ENCODE assay signal across 8 cellular contexts in the genomic region with DNA sequence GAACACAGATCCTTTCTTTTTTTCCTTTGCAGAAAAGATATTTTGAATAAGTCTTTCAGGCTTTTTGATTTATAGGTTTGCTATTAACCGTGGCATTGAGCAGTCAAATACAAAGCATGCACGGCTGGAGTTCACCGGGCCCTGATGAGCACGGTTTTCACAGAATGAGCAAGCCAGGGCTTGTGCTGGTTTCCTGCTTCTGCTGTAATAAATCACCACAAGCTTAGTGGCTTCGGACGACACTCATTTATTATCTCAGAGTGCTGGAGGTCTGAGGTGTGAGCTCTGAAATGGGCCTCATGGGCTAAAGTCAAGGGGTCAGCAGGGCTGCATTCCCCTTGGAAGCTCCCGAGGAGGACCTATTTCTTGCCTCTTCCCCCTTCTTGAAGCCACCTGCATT.
DNase-seq lines count a peak whose midpoint lies in the region; ATAC-seq, FAIRE-seq and TF ChIP-seq lines count a peak whose summit lies in the region.

No MANE protein-coding gene starts in this region.

- in situ Hi-C loops in ACHN (cut with HindIII; ENCODE audit: low pct_ligation_motif_present, low pct_unique_long_range_greater_than_20kb, low sequenced_read_pairs) = no loop called here

- peak; percentile 77 for FAIRE-seq in GM12892 (lab: Jason Lieb, UNC)

- TF ChIP-seq CTCF in VCaP (conservative IDR thresholded peaks at IDR 0.05) = no peak

- ATAC-seq in GM21423 (IDR thresholded peaks at IDR 0.05; ENCODE audit: unreplicated experiment) (peak; percentile 70), HG03460 (IDR thresholded peaks at IDR 0.05; ENCODE audit: unreplicated experiment) (peak; percentile 78), HG03135 (IDR thresholded peaks at IDR 0.05; ENCODE audit: unreplicated experiment) (no peak)

- no peak for TF ChIP-seq POLR2A in GM12892 (IDR thresholded peaks at IDR 0.05; ENCODE audit: low read depth, low read length)

- H3K27ac ChIP-seq in VCaP = peak overlapping the region; percentile 35; the same call in 1 of the 2 replicates

- DNase-seq in GM12892 (ENCODE audit: insufficient read length) (peak; percentile 35), NCI-H1092 treated with DMSO at 0.1 percent for 48 hours (lab: John Stamatoyannopoulos, UW) (no peak), ACHN (no peak)
- DNase-seq in stimulated activated CD4-positive, alpha-beta T cell treated with anti-CD3 and anti-CD28 coated beads, Interleukin-15, amount 100 ng/mL, for 24 hours = no peak
